ENCODE assay signal across 24 cellular contexts in genomic region chr11:9842923-9843322, GRCh38.
"Had no signal": no experiment of that assay in that cellular context is flagged by ENCODE, and none has a peak within 500 bp of the region (broad histone marks: within the 10 kb centered on the region; RNA-seq: fewer than 3 reads in every experiment).

No MANE protein-coding gene starts in this region.

- H3K4me1 ChIP-seq: gastroesophageal sphincter had no signal

- H3K27me3 ChIP-seq: adrenal gland, cardiac muscle cell, gastroesophageal sphincter, heart left ventricle, tibial nerve, vagina had no signal

- H3K27ac Mint-ChIP-seq: activated B cell treated with CpG ODN at 0.5 μM for 24 hours; dendritic cell treated with granulocyte-macrophage colony-stimulating factor and Interleukin-4, amounts not matched to agents 40 ng/mL and 50 ng/mL, for 4 days; nephron; T-helper 2 cell treated with Interferon-gamma antibody and Interleukin-4, amounts not matched to agents 5 μg/mL and 100 μg/mL, for 36 hours had no signal

- H3K9me3 ChIP-seq: adrenal gland, gastroesophageal sphincter, heart left ventricle, mucosa of descending colon, tibial nerve, vagina had no signal

- H3K4me1 Mint-ChIP-seq: nephron had no signal

- H3K27me3 Mint-ChIP-seq: activated B cell treated with CpG ODN at 0.5 μM for 24 hours; dendritic cell treated with granulocyte-macrophage colony-stimulating factor and Interleukin-4, amounts not matched to agents 40 ng/mL and 50 ng/mL, for 4 days had no signal

- H3K4me3 Mint-ChIP-seq: activated B cell treated with CpG ODN at 0.5 μM for 24 hours; dendritic cell treated with granulocyte-macrophage colony-stimulating factor and Interleukin-4, amounts not matched to agents 40 ng/mL and 50 ng/mL, for 4 days; nephron; T-helper 2 cell treated with Interferon-gamma antibody and Interleukin-4, amounts not matched to agents 5 μg/mL and 100 μg/mL, for 36 hours had no signal

- ATAC-seq: esophagus mucosa, gastroesophageal sphincter, heart left ventricle, left ventricle myocardium superior, mucosa of descending colon had no signal

- DNase-seq: activated B cell treated with CpG ODN at 0.5 μM for 24 hours; activated CD4-positive, alpha-beta T cell treated with anti-CD3 and anti-CD28 coated beads for 48 hours; activated CD8-positive, alpha-beta memory T cell treated with anti-CD3 and anti-CD28 coated beads for 24 hours; activated CD8-positive, alpha-beta memory T cell treated with anti-CD3 and anti-CD28 coated beads, Interleukin-2, amount 50 U/mL, for 48 hours; activated naive CD4-positive, alpha-beta T cell; adrenal gland; effector CD8-positive, alpha-beta T cell; heart left ventricle; left ventricle myocardium superior; mucosa of descending colon; nucleus accumbens; posterior cingulate gyrus; stimulated activated CD4-positive, alpha-beta T cell treated with anti-CD3 and anti-CD28 coated beads, Interleukin-12 subunit alpha, Interleukin-12 subunit beta, amount 100 ng/mL, for 4 hours; stimulated activated CD4-positive, alpha-beta T cell treated with anti-CD3 and anti-CD28 coated beads, Interleukin-1b, Interleukin-23, amount 100 ng/mL, for 48 hours; stimulated activated CD8-positive, alpha-beta memory T cell treated with anti-CD3 and anti-CD28 coated beads, Interleukin-4, amount 100 ng/mL, for 48 hours; stimulated activated naive CD4-positive, alpha-beta T cell treated with Interleukin-2 at 50 U/mL for 16 hours had no signal

- H3K9me3 Mint-ChIP-seq: activated B cell treated with CpG ODN at 0.5 μM for 24 hours; dendritic cell treated with granulocyte-macrophage colony-stimulating factor and Interleukin-4, amounts not matched to agents 40 ng/mL and 50 ng/mL, for 4 days; nephron; T-helper 2 cell treated with Interferon-gamma antibody and Interleukin-4, amounts not matched to agents 5 μg/mL and 100 μg/mL, for 36 hours had no signal

- H3K4me3 ChIP-seq: adrenal gland, cardiac muscle cell, gastroesophageal sphincter, heart left ventricle, mucosa of descending colon, tibial nerve, vagina had no signal

- H3K27ac ChIP-seq: adrenal gland, cardiac muscle cell, gastroesophageal sphincter, heart left ventricle, vagina had no signal
